ENCODE assay signal across 1 cellular context in genomic region chr22:24178502-24179440, GRCh38.
TF ChIP-seq lines count a peak whose summit lies in the region.

No MANE protein-coding gene starts in this region.

TF ChIP-seq in Ishikawa, 13 proteins besides CTCF, POLR2A, EP300 and RAD21 (continued from another document):
- no peak for TF ChIP-seq REST (IDR thresholded peaks at IDR 0.05; ENCODE audit: low read depth)
- no peak for TF ChIP-seq TAF1 (IDR thresholded peaks at IDR 0.05; ENCODE audit: low read depth)
- TF ChIP-seq USF1 (IDR thresholded peaks at IDR 0.05): no peak
- TF ChIP-seq NFIC (IDR thresholded peaks at IDR 0.05): no peak
- TF ChIP-seq CREB1 (IDR thresholded peaks at IDR 0.05; ENCODE audit: low read depth): no peak
- TF ChIP-seq TCF12 (IDR thresholded peaks at IDR 0.05; ENCODE audit: low read depth): no peak
- TF ChIP-seq FOXM1 (IDR thresholded peaks at IDR 0.05; ENCODE audit: borderline replicate concordance, low read depth): no peak
- no peak for TF ChIP-seq EGR1 (IDR thresholded peaks at IDR 0.05)
- TF ChIP-seq YY1 (IDR thresholded peaks at IDR 0.05; ENCODE audit: low read depth): no peak
- TF ChIP-seq, protein P1, sequence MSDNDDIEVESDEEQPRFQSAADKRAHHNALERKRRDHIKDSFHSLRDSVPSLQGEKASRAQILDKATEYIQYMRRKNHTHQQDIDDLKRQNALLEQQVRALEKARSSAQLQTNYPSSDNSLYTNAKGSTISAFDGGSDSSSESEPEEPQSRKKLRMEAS (IDR thresholded peaks at IDR 0.05): no peak
- TF ChIP-seq TEAD4 (IDR thresholded peaks at IDR 0.05): no peak
